ENCODE assay signal across 21 cellular contexts in the genomic region with DNA sequence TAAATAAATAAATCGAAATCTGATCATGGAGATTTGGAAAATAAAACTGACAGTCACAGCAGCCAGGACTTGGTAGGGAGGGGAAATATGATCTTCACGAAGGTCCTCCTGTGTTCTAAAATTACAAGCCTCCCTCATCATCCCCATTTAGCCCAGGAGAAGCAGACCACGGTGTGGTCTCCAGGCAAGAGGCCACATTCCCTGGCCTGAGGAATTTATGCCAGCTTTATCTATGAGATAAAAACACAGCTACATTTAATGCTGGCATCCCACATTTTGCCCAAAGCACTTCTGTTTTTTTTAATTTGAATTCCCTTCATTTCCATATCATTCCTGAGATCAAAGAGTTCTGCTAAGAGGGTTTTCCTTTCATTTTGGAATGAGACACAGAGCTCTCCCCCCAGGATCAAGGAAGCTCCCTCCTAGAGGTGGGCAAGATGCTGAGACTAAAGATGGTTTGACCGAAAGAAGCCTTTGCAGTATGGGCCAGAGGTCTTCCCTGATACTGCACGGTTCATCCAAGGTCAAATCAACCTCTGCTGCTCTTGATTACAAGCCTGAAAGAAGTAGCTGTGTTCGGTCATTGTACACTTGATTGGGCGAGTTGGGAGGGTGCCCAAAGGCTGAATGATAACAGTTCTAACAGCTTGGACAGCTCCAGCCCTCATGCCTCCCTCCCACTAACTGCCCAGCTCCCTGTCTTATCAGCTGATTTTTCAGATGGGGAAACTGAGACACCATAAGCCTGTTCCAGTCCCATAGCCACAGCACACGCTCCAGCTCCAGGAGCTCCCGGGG. TPM values are rescaled to one million over a fixed set of nuclear protein-coding genes. Genes with fewer than 3 reads are reported as not detected.
A peak's percentile ranks its signal among the peaks of the same experiment; 100 is the strongest.
DNase-seq lines count a peak whose midpoint lies in the region; ATAC-seq and TF ChIP-seq lines count a peak whose summit lies in the region.
"Had no signal": no experiment of that assay in that cellular context is flagged by ENCODE, and none has a peak within 500 bp of the region (broad histone marks: within the 10 kb centered on the region; RNA-seq: fewer than 3 reads in every experiment).

No MANE protein-coding gene starts in this region.

- peak in 1 of 2 experiments; percentile 50; a peak in 1 of 4 replicates for TF ChIP-seq EP300 in SK-N-SH (IDR thresholded peaks at IDR 0.05; ENCODE audit: borderline replicate concordance in 1 of 2, low read depth in 1 of 2, low read length in 1 of 2)
- no peak for TF ChIP-seq EP300 in stomach (IDR thresholded peaks at IDR 0.05)

- no peak overlapping the region for H3K4ac ChIP-seq in mesendoderm (ENCODE audit: low read depth, low read length)

- no peak overlapping the region for H2AFZ ChIP-seq in SK-N-SH (ENCODE audit: low read depth)
- H2AFZ ChIP-seq: PC-9 had no signal

- H2BK15ac ChIP-seq in mesendoderm (replicated peaks; ENCODE audit: low read depth): no peak overlapping the region

- 0 out of 4 replicates have a peak overlapping the region, but pooled peaks of 1 of the 2 experiments have one; percentile 23 for H3K4me3 ChIP-seq in SK-N-SH (ENCODE audit: low read depth in 2 of 2, low read length in 1 of 2)
- H3K4me3 ChIP-seq in mesendoderm (ENCODE audit: low read length): no peak overlapping the region
- H3K4me3 ChIP-seq in stomach: no peak overlapping the region
- H3K4me3 ChIP-seq: PC-9, SK-N-MC had no signal

- intact Hi-C loops in stomach (cut with DNase I; ENCODE audit: low total_unique reads): no loop called here

- no peak overlapping the region for H2AK5ac ChIP-seq in mesendoderm (ENCODE audit: low read length)

- no peaks in the 10 kb centered on the region for H3K79me2 ChIP-seq in SK-N-SH (ENCODE audit: insufficient read depth)
- no peaks in the 10 kb centered on the region for H3K79me2 ChIP-seq in mesendoderm (ENCODE audit: control insufficient read depth, insufficient read depth, low read length)

- no peaks in the 10 kb centered on the region for H3K36me3 ChIP-seq in SK-N-SH (replicated peaks in 1 of 2; ENCODE audit: control insufficient read depth in 1 of 2, insufficient read depth in 2 of 2, low read length in 1 of 2)
- no peaks in the 10 kb centered on the region for H3K36me3 ChIP-seq in mesendoderm (ENCODE audit: control insufficient read depth, insufficient read depth, low read length)
- no peaks in the 10 kb centered on the region for H3K36me3 ChIP-seq in stomach

- peak overlapping the region; percentile 28 for H3K56ac ChIP-seq in mesendoderm (ENCODE audit: low read length)

- H4K5ac ChIP-seq in mesendoderm (ENCODE audit: low read length): no peak overlapping the region

- no peaks in the 10 kb centered on the region for H3K79me1 ChIP-seq in mesendoderm (ENCODE audit: low read length)

- ATAC-seq in SK-N-SH treated with all-trans-retinoic acid at 6 μM for 48 hours: no peak
- no peak for ATAC-seq in HG02763 (IDR thresholded peaks at IDR 0.05; ENCODE audit: unreplicated experiment)

- H2BK5ac ChIP-seq in mesendoderm (ENCODE audit: low read length): no peak overlapping the region

- H3K9ac ChIP-seq in SK-N-SH: no peak overlapping the region
- no peak overlapping the region for H3K9ac ChIP-seq in mesendoderm (ENCODE audit: low read length)

- no peak overlapping the region for H3K18ac ChIP-seq in mesendoderm (ENCODE audit: low read length)

- POLR2A ChIA-PET in SK-N-SH (lab: Yijun Ruan, JAX): interaction anchor here (0.9 kb wide), 1 partner anchor 971 kb away, joined by 3 read pairs; no protein-coding TSS in a partner anchor

- no peaks in the 10 kb centered on the region for H3F3A ChIP-seq in SK-N-SH (replicated peaks; ENCODE audit: insufficient read depth)

- peaks cover 0 to 12% of the 10 kb centered on the region in 2 experiments; a peak in 1 of 4 replicates for H3K4me1 ChIP-seq in SK-N-SH (ENCODE audit: control insufficient read depth in 1 of 2, insufficient read depth in 2 of 2, low read depth in 1 of 2, low read length in 1 of 2)
- no peaks in the 10 kb centered on the region for H3K4me1 ChIP-seq in mesendoderm (ENCODE audit: control insufficient read depth, low read depth, low read length)
- H3K4me1 ChIP-seq in stomach: peaks cover 0 to 8% (median 3%) of the 10 kb centered on the region in 4 donors
- H3K4me1 ChIP-seq: Caco-2 had no signal

- no peaks in the 10 kb centered on the region; the same call in 1 of the 2 replicates for H3K27me3 ChIP-seq in SK-N-SH (ENCODE audit: insufficient read depth)
- H3K27me3 ChIP-seq in mesendoderm (ENCODE audit: insufficient read depth, low read length, poor library complexity): no peaks in the 10 kb centered on the region
- peaks cover 0 to 9% (median 0%) of the 10 kb centered on the region in 3 donors for H3K27me3 ChIP-seq in stomach

- H3K4me2 ChIP-seq in SK-N-SH: no peak overlapping the region; the same call in 1 of the 2 replicates
- H3K4me2 ChIP-seq in mesendoderm (ENCODE audit: low read length): no peak overlapping the region
- H3K4me2 ChIP-seq: PC-9 had no signal

- no peaks in the 10 kb centered on the region for H3K9me2 ChIP-seq in SK-N-SH

- TF ChIP-seq RAD21 in SK-N-SH (IDR thresholded peaks at IDR 0.05; ENCODE audit: low read length): no peak

- CTCF ChIA-PET in SK-N-SH (lab: Yijun Ruan, JAX): interaction anchor here (0.6 to 2.5 kb wide), 15 partner anchors 9 to 1435 kb away, joined by 3 to 23 read pairs (median 3); a partner anchor contains a TSS

- DNase-seq in SK-N-SH: peak; percentile 60
- peak; percentile 52 for DNase-seq in astrocyte of the hippocampus (ENCODE audit: low read depth, low spot score)
- DNase-seq in mesendoderm: no peak
- peak; percentile 59 for DNase-seq in stomach
- DNase-seq in NCI-H69 (lab: John Stamatoyannopoulos, UW): no peak
- no peak for DNase-seq in activated CD4-positive, alpha-beta T cell treated with anti-CD3 and anti-CD28 coated beads, Interleukin-2, amount 50 U/mL, for 1 hour
- DNase-seq: DMS153, NCI-H1105 treated with DMSO at 0.1 percent for 48 hours, NCI-H1694 treated with DMSO at 0.1 percent for 48 hours, NCI-H2107, NCI-H526 treated with DMSO at 0.1 percent for 48 hours had no signal

- no peak for TF ChIP-seq CTCF in SK-N-SH (IDR thresholded peaks at IDR 0.05)
- TF ChIP-seq CTCF in stomach (IDR thresholded peaks at IDR 0.05): no peak

- no peak overlapping the region for H2BK120ac ChIP-seq in mesendoderm (ENCODE audit: low read depth, low read length)

- H4K8ac ChIP-seq in mesendoderm (ENCODE audit: low read depth, low read length): no peak overlapping the region

- TF ChIP-seq POLR2A in stomach (IDR thresholded peaks at IDR 0.05): no peak

- H3K23ac ChIP-seq in mesendoderm (ENCODE audit: low read length): no peak overlapping the region

- H4K20me1 ChIP-seq in SK-N-SH (ENCODE audit: insufficient read depth): no peaks in the 10 kb centered on the region

- H3K9me3 ChIP-seq in SK-N-SH: no peaks in the 10 kb centered on the region
- no peaks in the 10 kb centered on the region for H3K9me3 ChIP-seq in stomach
- H3K9me3 ChIP-seq: Caco-2 had no signal

- 53% methylated on average over 9 of the region's 9 CpGs for WGBS in SK-N-SH (ENCODE audit: low lambda C conversion rate)
- no CpG with 5 or more reads among the region's 9 CpGs for WGBS in mesendoderm (ENCODE audit: extremely low coverage, insufficient coverage, low lambda C conversion rate)
- 33 to 59% (median 42%) methylated on average over 9 of the region's 9 CpGs for WGBS in stomach, 5 donors

- H3K27ac ChIP-seq in SK-N-SH (ENCODE audit: low read depth in 2 of 2, low read length in 1 of 2) (no peak overlapping the region), mesendoderm (ENCODE audit: low read depth, low read length) (no peak overlapping the region), stomach (no peak overlapping the region)
- H3K27ac ChIP-seq: C4-2B, PC-9, SK-N-MC had no signal

TF ChIP-seq in SK-N-SH treated with all-trans-retinoic acid at 6 μM for 48 hours, 23 proteins besides CTCF, POLR2A, EP300 and RAD21 (continues in another document):
- TF ChIP-seq ZNF8 (CRISPR knock-in tag; IDR thresholded peaks at IDR 0.05) (no peak), PPARA (CRISPR knock-in tag; IDR thresholded peaks at IDR 0.05; ENCODE audit: borderline replicate concordance) (no peak), GLIS3 (CRISPR knock-in tag; IDR thresholded peaks at IDR 0.05) (no peak), ZFP30 (CRISPR knock-in tag; IDR thresholded peaks at IDR 0.05) (no peak), ZNF565 (CRISPR knock-in tag; conservative IDR thresholded peaks at IDR 0.05; ENCODE audit: low read depth) (no peak), ZNF70 (CRISPR knock-in tag; IDR thresholded peaks at IDR 0.05) (no peak)
- TF ChIP-seq, protein P1, sequence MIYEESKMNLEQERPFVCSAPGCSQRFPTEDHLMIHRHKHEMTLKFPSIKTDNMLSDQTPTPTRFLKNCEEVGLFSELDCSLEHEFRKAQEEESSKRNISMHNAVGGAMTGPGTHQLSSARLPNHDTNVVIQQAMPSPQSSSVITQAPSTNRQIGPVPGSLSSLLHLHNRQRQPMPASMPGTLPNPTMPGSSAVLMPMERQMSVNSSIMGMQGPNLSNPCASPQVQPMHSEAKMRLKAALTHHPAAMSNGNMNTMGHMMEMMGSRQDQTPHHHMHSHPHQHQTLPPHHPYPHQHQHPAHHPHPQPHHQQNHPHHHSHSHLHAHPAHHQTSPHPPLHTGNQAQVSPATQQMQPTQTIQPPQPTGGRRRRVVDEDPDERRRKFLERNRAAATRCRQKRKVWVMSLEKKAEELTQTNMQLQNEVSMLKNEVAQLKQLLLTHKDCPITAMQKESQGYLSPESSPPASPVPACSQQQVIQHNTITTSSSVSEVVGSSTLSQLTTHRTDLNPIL (CRISPR knock-in tag; IDR thresholded peaks at IDR 0.05; ENCODE audit: low read depth): no peak
- TF ChIP-seq, protein P2, sequence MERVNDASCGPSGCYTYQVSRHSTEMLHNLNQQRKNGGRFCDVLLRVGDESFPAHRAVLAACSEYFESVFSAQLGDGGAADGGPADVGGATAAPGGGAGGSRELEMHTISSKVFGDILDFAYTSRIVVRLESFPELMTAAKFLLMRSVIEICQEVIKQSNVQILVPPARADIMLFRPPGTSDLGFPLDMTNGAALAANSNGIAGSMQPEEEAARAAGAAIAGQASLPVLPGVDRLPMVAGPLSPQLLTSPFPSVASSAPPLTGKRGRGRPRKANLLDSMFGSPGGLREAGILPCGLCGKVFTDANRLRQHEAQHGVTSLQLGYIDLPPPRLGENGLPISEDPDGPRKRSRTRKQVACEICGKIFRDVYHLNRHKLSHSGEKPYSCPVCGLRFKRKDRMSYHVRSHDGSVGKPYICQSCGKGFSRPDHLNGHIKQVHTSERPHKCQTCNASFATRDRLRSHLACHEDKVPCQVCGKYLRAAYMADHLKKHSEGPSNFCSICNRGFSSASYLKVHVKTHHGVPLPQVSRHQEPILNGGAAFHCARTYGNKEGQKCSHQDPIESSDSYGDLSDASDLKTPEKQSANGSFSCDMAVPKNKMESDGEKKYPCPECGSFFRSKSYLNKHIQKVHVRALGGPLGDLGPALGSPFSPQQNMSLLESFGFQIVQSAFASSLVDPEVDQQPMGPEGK (CRISPR knock-in tag; IDR thresholded peaks at IDR 0.05; ENCODE audit: borderline replicate concordance): no peak

RNA-seq across cellular contexts. Expression of a gene that starts 43.0 kb away (rescaled TPM):
- polyA plus RNA-seq in SK-N-SH (2012; rRNA removed): not detected in 2 replicates
- polyA plus RNA-seq in SK-N-SH (2012; cell fraction: cytosol; rRNA removed): not detected in 2 replicates
- polyA plus RNA-seq in SK-N-SH (2012; cell fraction: nucleus; rRNA removed): 0.04 and 0.07 TPM in 2 replicates
- polyA plus RNA-seq in mesendoderm (2013, experiment 1 of 2): 0.01 TPM
- polyA plus RNA-seq in mesendoderm (2013, experiment 2 of 2): 0.04 TPM
- under 1 TPM in 1 of 5 donors, not detected in 4; 0.18 TPM for total RNA-seq in stomach
- polyA plus RNA-seq in stomach: under 1 TPM in 1 of 3 donors, not detected in 2; 0.13 TPM
- total RNA-seq: Caco-2, H4, HT1080, LHCN-M2, PC-9 had no signal
- polyA plus RNA-seq: IgD-negative memory B cell had no signal

Comparison
In these comparisons a context has a peak if more than half of its experiments do, and no peak if none do; other contexts are left out.
1. DNase-seq: peak in SK-N-SH (single experiment), astrocyte of the hippocampus (single experiment) and stomach (single experiment); none in mesendoderm (single experiment), NCI-H69 (single experiment) and activated CD4-positive, alpha-beta T cell treated with anti-CD3 and anti-CD28 coated beads, Interleukin-2, amount 50 U/mL, for 1 hour (single experiment).